Comparison of ENCODE assay signal across 1 cellular context in genomic region chr12:52613363-52614030, GRCh38.
TF ChIP-seq lines count a peak whose summit lies in the region.

No MANE protein-coding gene starts in this region.

TF ChIP-seq in K562, 482 proteins besides CTCF, POLR2A, EP300 and RAD21:
- TF ChIP-seq NR4A1 (CRISPR knock-in tag; IDR thresholded peaks at IDR 0.05) (0 out of 2 replicates have a peak, but pooled peaks have one; percentile 25), NR4A1 (tag; IDR thresholded peaks at IDR 0.05) (no peak), ZNF583 (CRISPR knock-in tag; IDR thresholded peaks at IDR 0.05) (no peak)
